In the genomic region with DNA sequence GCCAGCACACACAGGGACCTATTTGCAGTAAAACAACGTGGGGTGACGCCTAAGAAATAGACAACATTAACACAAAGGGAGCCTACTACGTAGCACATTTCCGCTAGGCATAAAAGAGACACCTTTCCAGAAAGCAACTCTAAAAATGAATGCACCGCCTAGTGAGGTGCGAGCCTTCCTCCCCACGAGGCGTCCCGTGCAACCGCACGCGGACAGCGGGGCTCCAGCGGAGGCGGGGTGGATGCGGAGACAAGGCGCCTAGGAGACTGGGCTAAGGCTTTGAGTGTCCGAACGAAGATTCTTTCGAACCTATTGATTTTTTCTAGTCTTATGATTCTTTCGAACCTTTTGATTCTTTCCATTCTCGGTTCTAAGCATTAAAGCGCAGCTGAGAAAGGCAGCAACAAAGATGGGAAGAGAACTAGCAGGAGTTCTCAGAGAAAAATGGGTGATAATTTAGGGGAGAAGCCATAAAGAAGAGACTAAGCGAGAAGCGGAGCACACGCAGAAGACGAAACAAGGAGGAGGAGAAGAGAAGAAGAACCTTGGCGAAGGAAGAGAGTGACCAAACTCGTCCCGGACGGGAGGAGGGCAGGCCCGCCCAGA, we compare ENCODE assay signal across 9 cellular contexts. TPM values are rescaled to one million over a fixed set of nuclear protein-coding genes. Genes with fewer than 3 reads are reported as not detected.
DNase-seq lines count a peak whose midpoint lies in the region; ATAC-seq and TF ChIP-seq lines count a peak whose summit lies in the region.
"Had no signal": no experiment of that assay in that cellular context is flagged by ENCODE, and none has a peak within 500 bp of the region (broad histone marks: within the 10 kb centered on the region; RNA-seq: fewer than 3 reads in every experiment).

No MANE protein-coding gene starts in this region.

- H3K27ac Mint-ChIP-seq in neural progenitor cell, result peak overlapping the region; percentile 28
- peak overlapping the region; percentile 86 for H3K27ac Mint-ChIP-seq in type B pancreatic cell

- peak overlapping the region; percentile 92 for H3K4me3 Mint-ChIP-seq in neural progenitor cell
- H3K4me3 Mint-ChIP-seq in type B pancreatic cell, result peak overlapping the region; percentile 92

- H3K36me3 ChIP-seq in neural progenitor cell, result no peaks in the 10 kb centered on the region

- no peak overlapping the region for H3K27ac ChIP-seq in neural progenitor cell

- peaks cover 51% of the 10 kb centered on the region for H3K4me1 ChIP-seq in neural progenitor cell

- TF ChIP-seq CTCF in neural progenitor cell (IDR thresholded peaks at IDR 0.05), result no peak
- TF ChIP-seq CTCF in type B pancreatic cell (conservative IDR thresholded peaks at IDR 0.05), result no peak

- H3K4me3 ChIP-seq in neural progenitor cell, result peak overlapping the region; percentile 86

- peak; percentile 20 for ATAC-seq in esophagus mucosa
- ATAC-seq in GM19023 (IDR thresholded peaks at IDR 0.05; ENCODE audit: unreplicated experiment), result no peak
- ATAC-seq in GM21529 (IDR thresholded peaks at IDR 0.05; ENCODE audit: unreplicated experiment), result no peak

- H3K9me3 Mint-ChIP-seq in neural progenitor cell (no peaks in the 10 kb centered on the region), type B pancreatic cell (no peaks in the 10 kb centered on the region)

- H3K9ac ChIP-seq in neural progenitor cell, result no peak overlapping the region

- H3K27me3 ChIP-seq in neural progenitor cell, result peaks cover 29% of the 10 kb centered on the region

- H3F3A ChIP-seq in neural progenitor cell (ENCODE audit: low read depth), result peaks cover 17% of the 10 kb centered on the region

- H3K4me1 Mint-ChIP-seq in neural progenitor cell (peaks cover 40% of the 10 kb centered on the region), type B pancreatic cell (ENCODE audit: unreplicated experiment) (peaks cover 45% of the 10 kb centered on the region)

- H3K4me2 ChIP-seq in neural progenitor cell, result peak overlapping the region; percentile 90

- no peaks in the 10 kb centered on the region for H3K9me3 ChIP-seq in neural progenitor cell (ENCODE audit: low read depth)

- H3K27me3 Mint-ChIP-seq in neural progenitor cell (ENCODE audit: insufficient read depth, low read depth) (peaks cover 13% of the 10 kb centered on the region), type B pancreatic cell (no peaks in the 10 kb centered on the region)

- H3K79me2 ChIP-seq in neural progenitor cell (ENCODE audit: low read depth), result peaks cover 42% of the 10 kb centered on the region

- peaks cover 41% of the 10 kb centered on the region for H4K20me1 ChIP-seq in neural progenitor cell (ENCODE audit: low read depth)

- DNase-seq in D341Med (ENCODE audit: low spot score) (peak; percentile 61), HK-2 (ENCODE audit: unreplicated experiment) (peak; percentile 41), activated T-cell treated with anti-CD3 and anti-CD28 coated beads for 1 hour (ENCODE audit: low read depth) (peak; percentile 35), neural progenitor cell (ENCODE audit: low spot score) (peak; percentile 45), type B pancreatic cell (ENCODE audit: extremely low spot score, unreplicated experiment) (no peak)

- peak overlapping the region; percentile 95 for H2AFZ ChIP-seq in neural progenitor cell (replicated peaks)

- H3K36me3 Mint-ChIP-seq in neural progenitor cell, result no peaks in the 10 kb centered on the region
- peaks cover 3% of the 10 kb centered on the region for H3K36me3 Mint-ChIP-seq in type B pancreatic cell

RNA-seq across cellular contexts. Expression of a gene that starts 0.4 kb away (rescaled TPM):
- total RNA-seq in esophagus mucosa, result 41.7 TPM
- 66.1 and 70.8 TPM in 2 replicates for total RNA-seq in neural progenitor cell (ENCODE audit: low replicate concordance)
- total RNA-seq in type B pancreatic cell (ENCODE audit: low replicate concordance), result 56.2 and 71.2 TPM in 2 replicates

RNA-seq across cellular contexts. Expression of a gene that starts 44.4 kb away (rescaled TPM):
- total RNA-seq in esophagus mucosa (not detected), neural progenitor cell (ENCODE audit: low replicate concordance) (not detected in 2 replicates), type B pancreatic cell (ENCODE audit: low replicate concordance) (0.24 TPM in 1 of 2 replicates, not detected in the other)
- total RNA-seq: HT1080 had no signal
